17 cellular contexts compared by ENCODE assay signal in genomic region chr2:2623939-2624338, GRCh38.
A peak's percentile ranks its signal among the peaks of the same experiment; 100 is the strongest.
DNase-seq lines count a peak whose midpoint lies in the region; ATAC-seq and FAIRE-seq lines count a peak whose summit lies in the region.
"Had no signal": no experiment of that assay in that cellular context is flagged by ENCODE, and none has a peak within 500 bp of the region (broad histone marks: within the 10 kb centered on the region; RNA-seq: fewer than 3 reads in every experiment).

No MANE protein-coding gene starts in this region.

- DNase-seq in Ammon's horn (ENCODE audit: low spot score) = peak; percentile 44
- peak; percentile 35 for DNase-seq in DMS79 treated with DMSO at 0.1 percent for 48 hours (lab: John Stamatoyannopoulos, UW)
- peak; percentile 30 for DNase-seq in globus pallidus (ENCODE audit: low spot score)
- DNase-seq in substantia nigra (lab: John Stamatoyannopoulos, UW) = peak in 5 of 49 donors; percentile 10 to 19 (median 16)
- DNase-seq in RCC 7860 (ENCODE audit: low spot score) = no peak
- no peak for DNase-seq in NCI-H187 (lab: John Stamatoyannopoulos, UW)
- DNase-seq: BE2C; CD4-positive, CD25-positive, alpha-beta regulatory T cell; CD8-positive, alpha-beta memory T cell; COR-L47; DMS 273 treated with DMSO at 0.1 percent for 48 hours; DND-41; GM23248 had no signal

- no peak for ATAC-seq in HG03469 (IDR thresholded peaks at IDR 0.05; ENCODE audit: unreplicated experiment)

- FAIRE-seq in RCC 7860 (lab: Jason Lieb, UNC) = no peak
- FAIRE-seq: G401.6, GM12891, GM19239 had no signal

- H3K27ac ChIP-seq in substantia nigra (ENCODE audit: low read depth, low read length, poor library complexity, severe bottlenecking) = peak overlapping the region; percentile 21
- H3K27ac ChIP-seq: GM23248 had no signal

Comparison
In these comparisons a context has a peak if more than half of its experiments do, and no peak if none do; other contexts are left out.
1. DNase-seq: peak in Ammon's horn (single experiment), DMS79 treated with DMSO at 0.1 percent for 48 hours (single experiment) and globus pallidus (single experiment); none in RCC 7860 (single experiment) and NCI-H187 (0 of 2).